1 cellular context compared by ENCODE assay signal in genomic region chr1:93151474-93151873, GRCh38.
TF ChIP-seq lines count a peak whose summit lies in the region.

No MANE protein-coding gene starts in this region.

TF ChIP-seq in GM23338, 12 proteins besides CTCF, POLR2A, EP300 and RAD21:
- TF ChIP-seq JUNB (IDR thresholded peaks at IDR 0.05; ENCODE audit: unreplicated experiment), result no peak
- no peak for TF ChIP-seq EZH2 (IDR thresholded peaks at IDR 0.05; ENCODE audit: low read depth, unreplicated experiment)
- TF ChIP-seq REST (IDR thresholded peaks at IDR 0.05; ENCODE audit: unreplicated experiment), result no peak
- no peak for TF ChIP-seq NANOG (IDR thresholded peaks at IDR 0.05; ENCODE audit: borderline replicate concordance)
- TF ChIP-seq ZNF114 (CRISPR knock-in tag; IDR thresholded peaks at IDR 0.05), result no peak
- TF ChIP-seq ZNF331 (CRISPR knock-in tag; IDR thresholded peaks at IDR 0.05; ENCODE audit: low read depth), result no peak
TF ChIP-seq in GM23338: peak in this region for 0.
